8 cellular contexts compared by ENCODE assay signal in genomic region chr22:31345331-31346254, GRCh38. TPM values are rescaled to one million over a fixed set of nuclear protein-coding genes. Genes with fewer than 3 reads are reported as not detected.
DNase-seq lines count a peak whose midpoint lies in the region; ATAC-seq, FAIRE-seq and TF ChIP-seq lines count a peak whose summit lies in the region.

No MANE protein-coding gene starts in this region.

- H3K4me1 ChIP-seq in A549 (peaks cover 29% of the 10 kb centered on the region), HepG2 (ENCODE audit: insufficient read depth, low read length) (peaks cover 74% of the 10 kb centered on the region)

- H3K9ac ChIP-seq in HepG2 (ENCODE audit: insufficient read depth, low read depth, low read length) = peak overlapping the region; percentile 68

- peaks cover 7 to 28% of the 10 kb centered on the region in 2 experiments; a peak in 4 of 5 replicates for H3K36me3 ChIP-seq in HepG2 (replicated peaks in 1 of 2; ENCODE audit: control insufficient read depth in 1 of 2, insufficient read depth in 2 of 2, low read length in 2 of 2)

- in situ Hi-C loops in HepG2 (cut with HindIII; ENCODE audit: extremely low pct_ligation_motif_present, low pct_unique_long_range_greater_than_20kb) = loop anchor here (5.0 kb wide), 1 partner anchor 52 kb away; the partner anchor contains the start of gene DRG1

- POLR2A ChIA-PET in A549 (lab: Yijun Ruan, JAX) = interaction anchor here (1.0 to 2.2 kb wide), 8 partner anchors 8 to 285 kb away, joined by 3 to 31 read pairs (median 4); partner anchors contain the start of genes DRG1 and PIK3IP1
- POLR2A ChIA-PET in activated CD4-positive, alpha-beta T cell treated with anti-CD3 and anti-CD28 coated beads, Interleukin-2, amount 10 ng/mL, durations not matched to agents 7 days and 5 days (lab: Charles Lee) = interaction anchor here (1.0 to 1.6 kb wide), 4 partner anchors 53 to 285 kb away, joined by 3 to 9 read pairs (median 4); partner anchors contain the start of gene PIK3IP1
- POLR2A ChIA-PET in HepG2 (lab: Yijun Ruan, JAX) = interaction anchor here (0.8 to 3.4 kb wide), 12 partner anchors 10 to 376 kb away, joined by 3 to 98 read pairs (median 5); partner anchors contain the start of genes DRG1, MORC2, PIK3IP1 and TUG1

- H3K4me2 ChIP-seq in A549 = peak overlapping the region; percentile 89
- H3K4me2 ChIP-seq in HepG2 (ENCODE audit: low read depth, low read length) = peak overlapping the region; percentile 97

- H3K4me1 Mint-ChIP-seq in activated CD4-positive, alpha-beta T cell treated with anti-CD3 and anti-CD28 coated beads, Interleukin-2, amount 10 ng/mL, durations not matched to agents 7 days and 5 days = peaks cover 55% of the 10 kb centered on the region

- peak overlapping the region; percentile 83 for H3K4me3 Mint-ChIP-seq in activated CD4-positive, alpha-beta T cell treated with anti-CD3 and anti-CD28 coated beads, Interleukin-2, amount 10 ng/mL, durations not matched to agents 7 days and 5 days

- peaks cover 45% of the 10 kb centered on the region for H4K20me1 ChIP-seq in HepG2 (ENCODE audit: insufficient read depth, low read length)

- H3K9me3 Mint-ChIP-seq in activated CD4-positive, alpha-beta T cell treated with anti-CD3 and anti-CD28 coated beads, Interleukin-2, amount 10 ng/mL, durations not matched to agents 7 days and 5 days = no peaks in the 10 kb centered on the region

- peaks cover 39% of the 10 kb centered on the region for H3K36me3 Mint-ChIP-seq in activated CD4-positive, alpha-beta T cell treated with anti-CD3 and anti-CD28 coated beads, Interleukin-2, amount 10 ng/mL, durations not matched to agents 7 days and 5 days (ENCODE audit: low read depth)

- no peak for FAIRE-seq in A549 (lab: Jason Lieb, UNC)
- no peak for FAIRE-seq in HepG2 (lab: Jason Lieb, UNC)

- DNase-seq in A549 (ENCODE audit: low read depth in 1 of 2, low spot score in 1 of 2) (peak; percentile 62 to 79), NCI-H510A treated with DMSO at 0.1 percent for 48 hours (lab: John Stamatoyannopoulos, UW) (peak; percentile 42), cortex of kidney (lab: John Stamatoyannopoulos, UW) (peak; percentile 46), HepG2 (ENCODE audit: low spot score) (peak; percentile 70)
- DNase-seq in activated CD4-positive, alpha-beta T cell treated with anti-CD3 and anti-CD28 coated beads, Interleukin-2, amount 10 ng/mL, durations not matched to agents 7 days and 5 days = peak; percentile 86
- peak; percentile 79 to 87 for DNase-seq in stimulated activated CD4-positive, alpha-beta T cell treated with anti-CD3 and anti-CD28 coated beads, Interleukin-2, amount 100 ng/mL, for 48 hours

- no peak overlapping the region for H2AFZ ChIP-seq in HepG2 (ENCODE audit: low read length)

- TF ChIP-seq RAD21 in A549 (conservative IDR thresholded peaks at IDR 0.05 in 1 of 2, IDR thresholded peaks at IDR 0.05 in 1 of 2) (peak; percentile 16 to 30; a peak in 2 of 5 replicates), HepG2 (CRISPR knock-in tag; IDR thresholded peaks at IDR 0.05) (peak; percentile 91)

- BruUV-seq in HepG2 (replicated peaks; lab: Mats Ljungman, UMichigan) = TSS peak; percentile 55

- TF ChIP-seq POLR2A in A549 (IDR thresholded peaks at IDR 0.05; ENCODE audit: low read length) (no peak), HepG2 (IDR thresholded peaks at IDR 0.05; ENCODE audit: insufficient read depth in 1 of 2, low read depth in 2 of 2, low read length in 2 of 2) (no peak)

- H3K4me3 ChIP-seq in A549 = peak overlapping the region; percentile 73
- H3K4me3 ChIP-seq in HepG2 (replicated peaks in 1 of 3; ENCODE audit: insufficient read depth in 1 of 3, low read depth in 2 of 3, low read length in 3 of 3) = peak overlapping the region; percentile 64 to 91 (median 85); a peak in 5 of 6 replicates

- TF ChIP-seq EP300 in A549 (IDR thresholded peaks at IDR 0.05) (no peak), HepG2 (IDR thresholded peaks at IDR 0.05; ENCODE audit: low read depth in 2 of 2, low read length in 2 of 2) (no peak), HepG2 (CRISPR knock-in tag; IDR thresholded peaks at IDR 0.05; ENCODE audit: borderline replicate concordance) (no peak)

- H3K9me3 ChIP-seq in A549 = no peaks in the 10 kb centered on the region
- H3K9me3 ChIP-seq in HepG2 (ENCODE audit: low read length) = no peaks in the 10 kb centered on the region

- TF ChIP-seq CTCF in A549 (IDR thresholded peaks at IDR 0.05) (peak; percentile 61), HepG2 (CRISPR knock-in tag; IDR thresholded peaks at IDR 0.05) (peak; percentile 89)

- CTCF ChIA-PET in A549 (lab: Yijun Ruan, JAX) (interaction anchor here (0.6 to 2.0 kb wide), 12 partner anchors 8 to 278 kb away, joined by 3 to 7 read pairs (median 3); partner anchors contain the start of gene PIK3IP1), HepG2 (lab: Yijun Ruan, JAX; ENCODE audit: low intra/inter-chr PET ratio, low total read pairs) (no interaction called here)
- CTCF ChIA-PET in activated CD4-positive, alpha-beta T cell treated with anti-CD3 and anti-CD28 coated beads, Interleukin-2, amount 10 ng/mL, durations not matched to agents 7 days and 5 days (lab: Charles Lee) = interaction anchor here (0.6 to 3.1 kb wide), 10 partner anchors 9 to 238 kb away, joined by 3 to 18 read pairs (median 3); no protein-coding TSS in a partner anchor

- intact Hi-C loops in HepG2 (cut with micrococcal nuclease; ENCODE audit: unreplicated experiment) = loop anchor here (1.0 kb wide), 1 partner anchor 54 kb away; the partner anchor contains the start of gene DRG1

- H3K27ac ChIP-seq in A549 = peak overlapping the region; percentile 96 to 100
- peak overlapping the region; percentile 94 for H3K27ac ChIP-seq in HepG2 (ENCODE audit: extremely low read length, insufficient read depth, low read length)

- 79% methylated on average over 15 of the region's 126 CpGs for WGBS in A549 (ENCODE audit: missing lambda C conversion rate)
- 66% methylated on average over 35 of the region's 126 CpGs for WGBS in HepG2 (ENCODE audit: low lambda C conversion rate)

- peaks cover 54% of the 10 kb centered on the region for H3K79me2 ChIP-seq in HepG2 (ENCODE audit: insufficient read depth, low read length)

- peak overlapping the region; percentile 91 for H3K27ac Mint-ChIP-seq in activated CD4-positive, alpha-beta T cell treated with anti-CD3 and anti-CD28 coated beads, Interleukin-2, amount 10 ng/mL, durations not matched to agents 7 days and 5 days

- peak; percentile 7 to 9; a peak in 3 of 6 replicates for ATAC-seq in A549
- ATAC-seq in GM18520 (IDR thresholded peaks at IDR 0.05; ENCODE audit: unreplicated experiment) = peak; percentile 49
- peak; percentile 49 for ATAC-seq in HG03196 (IDR thresholded peaks at IDR 0.05; ENCODE audit: unreplicated experiment)
- ATAC-seq in HepG2 = peak; percentile 3

- H3K27me3 ChIP-seq in HepG2 (ENCODE audit: control insufficient read depth in 1 of 2, insufficient read depth in 2 of 2, low read length in 2 of 2) = no peaks in the 10 kb centered on the region; a peak in 1 of 5 replicates

- H3K27me3 Mint-ChIP-seq in activated CD4-positive, alpha-beta T cell treated with anti-CD3 and anti-CD28 coated beads, Interleukin-2, amount 10 ng/mL, durations not matched to agents 7 days and 5 days = no peaks in the 10 kb centered on the region

RNA-seq across cellular contexts. Expression of gene PATZ1, which starts 0.6 kb away (rescaled TPM):
- polyA plus RNA-seq in A549 (2011; rRNA removed) = 16.4 and 18.6 TPM in 2 replicates
- 14.0 and 19.8 TPM in 2 replicates for polyA plus RNA-seq in A549 (2012; cell fraction: cytosol; rRNA removed)
- 34.1 and 37.2 TPM in 2 replicates for polyA plus RNA-seq in A549 (2012; cell fraction: nucleus; rRNA removed)
- polyA plus RNA-seq in A549 (2017; fragmentation: RNase III; extraction: RNeasy Plus Mini Kit Qiagen cat#74134 plus additional on column Dnase treatment) = 15.4 to 19.3 TPM (median 18.2 TPM) in 3 replicates
- 39.3 and 43.8 TPM in 2 replicates for polyA minus RNA-seq in A549 (2011; rRNA and poly(A)+ RNA removed)
- 10 to 100 TPM; 31.6 to 32.7 TPM for total RNA-seq in activated CD4-positive, alpha-beta T cell treated with anti-CD3 and anti-CD28 coated beads, Interleukin-2, amount 10 ng/mL, durations not matched to agents 7 days and 5 days
- 30.4 and 30.5 TPM in 2 replicates for total RNA-seq in HepG2 (2016; rRNA removed; fragmentation: Illumina TruSeq; extraction: Trizol)
- 6.2 and 6.9 TPM in 2 replicates for total RNA-seq in HepG2 (2016; cell fraction: cytosol; rRNA removed; fragmentation: Illumina TruSeq; extraction: Trizol; ENCODE audit: low read depth)
- total RNA-seq in HepG2 (2016; cell fraction: insoluble cytoplasmic fraction; rRNA removed; fragmentation: Illumina TruSeq; extraction: Trizol) = 28.0 and 31.0 TPM in 2 replicates
- 20.4 and 21.7 TPM in 2 replicates for total RNA-seq in HepG2 (2016; cell fraction: membrane; rRNA removed; fragmentation: Illumina TruSeq; extraction: Trizol)
- 32.1 and 34.3 TPM in 2 replicates for total RNA-seq in HepG2 (2016; cell fraction: nucleus; rRNA removed; fragmentation: Illumina TruSeq; extraction: Trizol)
- polyA plus RNA-seq in HepG2 (2011; rRNA removed) = 24.9 and 26.6 TPM in 2 replicates
- 16.9 and 18.6 TPM in 2 replicates for polyA plus RNA-seq in HepG2 (2011; cell fraction: cytosol; rRNA removed)
- polyA plus RNA-seq in HepG2 (2011; cell fraction: nucleus; rRNA removed) = 45.4 and 58.3 TPM in 2 replicates
- 25.7 and 29.3 TPM in 2 replicates for polyA plus RNA-seq in HepG2 (2012)
- polyA plus RNA-seq in HepG2 (2016; cell fraction: cytosol; fragmentation: Illumina TruSeq; extraction: Trizol; ENCODE audit: low read depth) = 3.1 and 3.4 TPM in 2 replicates
- 32.9 and 37.5 TPM in 2 replicates for polyA plus RNA-seq in HepG2 (2016; cell fraction: insoluble cytoplasmic fraction; fragmentation: Illumina TruSeq; extraction: Trizol; ENCODE audit: low read depth)
- 11.6 and 11.7 TPM in 2 replicates for polyA plus RNA-seq in HepG2 (2016; cell fraction: membrane; fragmentation: Illumina TruSeq; extraction: Trizol; ENCODE audit: low read depth)
- 45.6 and 49.3 TPM in 2 replicates for polyA plus RNA-seq in HepG2 (2016; cell fraction: nucleus; fragmentation: Illumina TruSeq; extraction: Trizol; ENCODE audit: insufficient read depth, low read depth)
- polyA minus RNA-seq in HepG2 (2011; rRNA and poly(A)+ RNA removed; ENCODE audit: low replicate concordance) = 47.7 and 108 TPM in 2 replicates
- 27.9 and 30.8 TPM in 2 replicates for polyA minus RNA-seq in HepG2 (2011; cell fraction: cytosol; rRNA and poly(A)+ RNA removed)
- 54.1 and 54.8 TPM in 2 replicates for polyA minus RNA-seq in HepG2 (2011; cell fraction: nucleus; rRNA and poly(A)+ RNA removed)

RNA-seq across cellular contexts. Expression of gene PIK3IP1, which starts 53.3 kb away (rescaled TPM):
- 1.4 and 1.6 TPM in 2 replicates for polyA plus RNA-seq in A549 (2011; rRNA removed)
- 0.45 and 0.49 TPM in 2 replicates for polyA plus RNA-seq in A549 (2012; cell fraction: cytosol; rRNA removed)
- polyA plus RNA-seq in A549 (2012; cell fraction: nucleus; rRNA removed) = 1.0 and 1.3 TPM in 2 replicates
- polyA plus RNA-seq in A549 (2017; fragmentation: RNase III; extraction: RNeasy Plus Mini Kit Qiagen cat#74134 plus additional on column Dnase treatment) = 0.90 to 1.1 TPM (median 0.93 TPM) in 3 replicates
- 1.1 and 1.4 TPM in 2 replicates for polyA minus RNA-seq in A549 (2011; rRNA and poly(A)+ RNA removed)
- total RNA-seq in activated CD4-positive, alpha-beta T cell treated with anti-CD3 and anti-CD28 coated beads, Interleukin-2, amount 10 ng/mL, durations not matched to agents 7 days and 5 days = 10 to 100 TPM; 56.0 to 63.0 TPM
- total RNA-seq in HepG2 (2016; rRNA removed; fragmentation: Illumina TruSeq; extraction: Trizol) = 0.44 and 1.3 TPM in 2 replicates
- 0.26 and 0.30 TPM in 2 replicates for total RNA-seq in HepG2 (2016; cell fraction: cytosol; rRNA removed; fragmentation: Illumina TruSeq; extraction: Trizol; ENCODE audit: low read depth)
- total RNA-seq in HepG2 (2016; cell fraction: insoluble cytoplasmic fraction; rRNA removed; fragmentation: Illumina TruSeq; extraction: Trizol) = 0.49 and 1.3 TPM in 2 replicates
- total RNA-seq in HepG2 (2016; cell fraction: membrane; rRNA removed; fragmentation: Illumina TruSeq; extraction: Trizol) = 0.34 and 0.41 TPM in 2 replicates
- 1.5 and 2.0 TPM in 2 replicates for total RNA-seq in HepG2 (2016; cell fraction: nucleus; rRNA removed; fragmentation: Illumina TruSeq; extraction: Trizol)
- 2.5 and 5.3 TPM in 2 replicates for polyA plus RNA-seq in HepG2 (2011; rRNA removed)
- 2.4 and 5.0 TPM in 2 replicates for polyA plus RNA-seq in HepG2 (2011; cell fraction: cytosol; rRNA removed)
- polyA plus RNA-seq in HepG2 (2011; cell fraction: nucleus; rRNA removed) = 2.3 and 4.8 TPM in 2 replicates
- polyA plus RNA-seq in HepG2 (2012) = 4.8 and 7.6 TPM in 2 replicates
- 0.06 and 0.11 TPM in 2 replicates for polyA plus RNA-seq in HepG2 (2016; cell fraction: cytosol; fragmentation: Illumina TruSeq; extraction: Trizol; ENCODE audit: low read depth)
- polyA plus RNA-seq in HepG2 (2016; cell fraction: insoluble cytoplasmic fraction; fragmentation: Illumina TruSeq; extraction: Trizol; ENCODE audit: low read depth) = 0.21 and 0.38 TPM in 2 replicates
- 0.10 and 0.14 TPM in 2 replicates for polyA plus RNA-seq in HepG2 (2016; cell fraction: membrane; fragmentation: Illumina TruSeq; extraction: Trizol; ENCODE audit: low read depth)
- polyA plus RNA-seq in HepG2 (2016; cell fraction: nucleus; fragmentation: Illumina TruSeq; extraction: Trizol; ENCODE audit: insufficient read depth, low read depth) = 1.7 and 2.4 TPM in 2 replicates
- polyA minus RNA-seq in HepG2 (2011; rRNA and poly(A)+ RNA removed; ENCODE audit: low replicate concordance) = 2.1 and 3.8 TPM in 2 replicates
- polyA minus RNA-seq in HepG2 (2011; cell fraction: cytosol; rRNA and poly(A)+ RNA removed) = 2.0 and 4.0 TPM in 2 replicates
- 2.1 and 4.0 TPM in 2 replicates for polyA minus RNA-seq in HepG2 (2011; cell fraction: nucleus; rRNA and poly(A)+ RNA removed)

RNA-seq across cellular contexts. Expression of gene DRG1, which starts 53.8 kb away (rescaled TPM):
- polyA plus RNA-seq in A549 (2011; rRNA removed) = 76.1 and 77.5 TPM in 2 replicates
- 38.4 and 40.1 TPM in 2 replicates for polyA plus RNA-seq in A549 (2012; cell fraction: cytosol; rRNA removed)
- polyA plus RNA-seq in A549 (2012; cell fraction: nucleus; rRNA removed) = 15.7 and 22.3 TPM in 2 replicates
- 87.9 to 90.4 TPM (median 89.7 TPM) in 3 replicates for polyA plus RNA-seq in A549 (2017; fragmentation: RNase III; extraction: RNeasy Plus Mini Kit Qiagen cat#74134 plus additional on column Dnase treatment)
- 30.1 and 47.2 TPM in 2 replicates for polyA minus RNA-seq in A549 (2011; rRNA and poly(A)+ RNA removed)
- 10 to 100 TPM; 81.0 to 83.5 TPM for total RNA-seq in activated CD4-positive, alpha-beta T cell treated with anti-CD3 and anti-CD28 coated beads, Interleukin-2, amount 10 ng/mL, durations not matched to agents 7 days and 5 days
- 94.8 and 98.8 TPM in 2 replicates for total RNA-seq in HepG2 (2016; rRNA removed; fragmentation: Illumina TruSeq; extraction: Trizol)
- 58.6 and 75.0 TPM in 2 replicates for total RNA-seq in HepG2 (2016; cell fraction: cytosol; rRNA removed; fragmentation: Illumina TruSeq; extraction: Trizol; ENCODE audit: low read depth)
- total RNA-seq in HepG2 (2016; cell fraction: insoluble cytoplasmic fraction; rRNA removed; fragmentation: Illumina TruSeq; extraction: Trizol) = 87.5 and 109 TPM in 2 replicates
- 55.1 and 58.3 TPM in 2 replicates for total RNA-seq in HepG2 (2016; cell fraction: membrane; rRNA removed; fragmentation: Illumina TruSeq; extraction: Trizol)
- 52.6 and 55.8 TPM in 2 replicates for total RNA-seq in HepG2 (2016; cell fraction: nucleus; rRNA removed; fragmentation: Illumina TruSeq; extraction: Trizol)
- 39.1 and 59.0 TPM in 2 replicates for polyA plus RNA-seq in HepG2 (2011; rRNA removed)
- 41.9 and 50.0 TPM in 2 replicates for polyA plus RNA-seq in HepG2 (2011; cell fraction: cytosol; rRNA removed)
- polyA plus RNA-seq in HepG2 (2011; cell fraction: nucleus; rRNA removed) = 16.2 and 19.6 TPM in 2 replicates
- 50.6 and 61.7 TPM in 2 replicates for polyA plus RNA-seq in HepG2 (2012)
- 44.0 and 51.8 TPM in 2 replicates for polyA plus RNA-seq in HepG2 (2016; cell fraction: cytosol; fragmentation: Illumina TruSeq; extraction: Trizol; ENCODE audit: low read depth)
- polyA plus RNA-seq in HepG2 (2016; cell fraction: insoluble cytoplasmic fraction; fragmentation: Illumina TruSeq; extraction: Trizol; ENCODE audit: low read depth) = 98.2 and 115 TPM in 2 replicates
- 42.6 and 42.8 TPM in 2 replicates for polyA plus RNA-seq in HepG2 (2016; cell fraction: membrane; fragmentation: Illumina TruSeq; extraction: Trizol; ENCODE audit: low read depth)
- polyA plus RNA-seq in HepG2 (2016; cell fraction: nucleus; fragmentation: Illumina TruSeq; extraction: Trizol; ENCODE audit: insufficient read depth, low read depth) = 76.3 and 79.7 TPM in 2 replicates
- 28.2 and 51.0 TPM in 2 replicates for polyA minus RNA-seq in HepG2 (2011; rRNA and poly(A)+ RNA removed; ENCODE audit: low replicate concordance)
- polyA minus RNA-seq in HepG2 (2011; cell fraction: cytosol; rRNA and poly(A)+ RNA removed) = 38.0 and 41.7 TPM in 2 replicates
- polyA minus RNA-seq in HepG2 (2011; cell fraction: nucleus; rRNA and poly(A)+ RNA removed) = 37.7 and 41.8 TPM in 2 replicates

Comparison
In these comparisons a context has a peak if more than half of its experiments do, and no peak if none do; other contexts are left out.
1. Peak in every context shown above with its lines: DNase-seq, ATAC-seq, H3K4me3 ChIP-seq and H3K27ac ChIP-seq.
2. RNA of gene PIK3IP1, which starts 53.3 kb away (total RNA-seq): 56.0 to 63.0 TPM in activated CD4-positive, alpha-beta T cell treated with anti-CD3 and anti-CD28 coated beads, Interleukin-2, amount 10 ng/mL, durations not matched to agents 7 days and 5 days; 0.26 to 2.0 TPM in HepG2; every median in the first group is over 10 times any median in the second.